In genomic region chr15:83066761-83067637, GRCh38 we compare ENCODE assay signal across 1 cellular context.
A peak's percentile ranks its signal among the peaks of the same experiment; 100 is the strongest.
TF ChIP-seq lines count a peak whose summit lies in the region.

BTBD1 (minus strand) TSS chr15:83067252; CDS start chr15:83067151, 101 bp downstream.

TF ChIP-seq in IMR-90, 13 proteins besides CTCF, POLR2A, EP300 and RAD21 (continued from another document):
- TF ChIP-seq ELK1 (IDR thresholded peaks at IDR 0.05; ENCODE audit: borderline replicate concordance, low read depth, low read length) = 0 out of 2 replicates have a peak, but pooled peaks have one; percentile 24
- peak; percentile 78 for TF ChIP-seq MXI1 (IDR thresholded peaks at IDR 0.05; ENCODE audit: borderline replicate concordance, low read depth, low read length)
- no peak for TF ChIP-seq SMC3 (IDR thresholded peaks at IDR 0.05; ENCODE audit: low read depth, low read length)
- no peak for TF ChIP-seq USF2 (IDR thresholded peaks at IDR 0.05; ENCODE audit: low read depth, low read length)
- peak; percentile 95; the same call in 1 of the 2 replicates for TF ChIP-seq MAZ (IDR thresholded peaks at IDR 0.05; ENCODE audit: borderline replicate concordance, low read depth, low read length)
